In the genomic region with DNA sequence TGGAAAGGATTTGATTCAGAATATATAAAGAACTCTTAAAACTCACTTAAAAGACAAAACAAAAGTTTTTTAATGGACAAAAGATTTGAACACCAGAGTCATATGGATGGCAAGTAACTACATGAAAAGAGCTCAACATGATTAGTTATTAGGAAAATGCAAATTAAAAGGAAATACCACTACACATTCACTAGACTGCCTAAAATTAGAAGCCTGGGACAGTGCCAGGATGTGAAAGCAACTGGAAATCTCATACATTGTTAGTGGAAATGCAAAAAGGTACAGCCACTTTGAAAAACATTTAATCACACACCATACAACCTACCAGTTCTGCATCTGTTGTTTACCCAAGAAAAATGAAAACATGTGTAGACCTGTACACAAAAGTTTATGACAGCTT, we compare ENCODE assay signal across 16 cellular contexts.
"Had no signal": no experiment of that assay in that cellular context is flagged by ENCODE, and none has a peak within 500 bp of the region (broad histone marks: within the 10 kb centered on the region; RNA-seq: fewer than 3 reads in every experiment).

No MANE protein-coding gene starts in this region.

- H3K9me3 Mint-ChIP-seq: activated naive CD4-positive, alpha-beta T cell treated with anti-CD3 and anti-CD28 coated beads, Interleukin-2, amount 10 ng/mL, durations not matched to agents 7 days and 5 days had no signal

- H3K4me1 ChIP-seq: breast epithelium, colonic mucosa, tibial nerve had no signal

- H3K4me2 ChIP-seq: hepatocyte had no signal

- H2AFZ ChIP-seq: hepatocyte had no signal

- ATAC-seq: psoas muscle; stimulated activated naive B cell treated with anti-CD40 and anti-IgM and Interleukin-4, amounts not matched to agents 10 μg/mL and 1 μg/mL and 100 μg/mL, for 72 hours had no signal

- H3K27me3 Mint-ChIP-seq: activated CD4-positive, alpha-beta memory T cell treated with anti-CD3 and anti-CD28 coated beads, Interleukin-2, amount 10 ng/mL, durations not matched to agents 7 days and 5 days; activated naive CD4-positive, alpha-beta T cell treated with anti-CD3 and anti-CD28 coated beads, Interleukin-2, amount 10 ng/mL, durations not matched to agents 7 days and 5 days; stimulated activated naive B cell treated with anti-CD40 and anti-IgM and Interleukin-4, amounts not matched to agents 10 μg/mL and 1 μg/mL and 100 μg/mL, for 72 hours had no signal

- H3K27ac Mint-ChIP-seq: activated CD4-positive, alpha-beta memory T cell treated with anti-CD3 and anti-CD28 coated beads, Interleukin-2, amount 10 ng/mL, durations not matched to agents 7 days and 5 days; activated naive CD4-positive, alpha-beta T cell treated with anti-CD3 and anti-CD28 coated beads, Interleukin-2, amount 10 ng/mL, durations not matched to agents 7 days and 5 days; activated T-helper 1 cell treated with anti-CD3 and anti-CD28 coated beads, Interleukin-12 subunit alpha, Interleukin-12 subunit beta, Interleukin-2, Interleukin-4 antibody, amounts not matched to agents 30 ng/mL and 10 ng/mL and 1 ng/mL, durations not matched to agents 14 hours and 24 hours and 36 hours; nephron progenitor cell; stimulated activated naive B cell treated with anti-CD40 and anti-IgM and Interleukin-4, amounts not matched to agents 10 μg/mL and 1 μg/mL and 100 μg/mL, for 72 hours; T-helper 2 cell treated with Interferon-gamma antibody and Interleukin-4, amounts not matched to agents 5 μg/mL and 100 μg/mL, for 36 hours had no signal

- H3K36me3 ChIP-seq: breast epithelium, colonic mucosa, sigmoid colon, tibial nerve had no signal

- DNase-seq: activated CD4-positive, alpha-beta memory T cell treated with anti-CD3 and anti-CD28 coated beads, Interleukin-2, amount 10 ng/mL, durations not matched to agents 7 days and 5 days; activated naive CD4-positive, alpha-beta T cell treated with anti-CD3 and anti-CD28 coated beads, Interleukin-2, amount 10 ng/mL, durations not matched to agents 7 days and 5 days; amniotic stem cell; colonic mucosa; effector CD8-positive, alpha-beta T cell; kidney; nephron progenitor cell; psoas muscle; sigmoid colon; stimulated activated CD4-positive, alpha-beta T cell treated with anti-CD3 and anti-CD28 coated beads, Interleukin-2, amount 100 ng/mL, for 24 hours; stimulated activated naive B cell treated with anti-CD40 and anti-IgM and Interleukin-4, amounts not matched to agents 10 μg/mL and 1 μg/mL and 100 μg/mL, for 72 hours had no signal

- H3K4me3 ChIP-seq: breast epithelium, colonic mucosa, hepatocyte, psoas muscle, sigmoid colon, tibial nerve had no signal

- H3K4me3 Mint-ChIP-seq: activated CD4-positive, alpha-beta memory T cell treated with anti-CD3 and anti-CD28 coated beads, Interleukin-2, amount 10 ng/mL, durations not matched to agents 7 days and 5 days; activated naive CD4-positive, alpha-beta T cell treated with anti-CD3 and anti-CD28 coated beads, Interleukin-2, amount 10 ng/mL, durations not matched to agents 7 days and 5 days; activated T-helper 1 cell treated with anti-CD3 and anti-CD28 coated beads, Interleukin-12 subunit alpha, Interleukin-12 subunit beta, Interleukin-2, Interleukin-4 antibody, amounts not matched to agents 30 ng/mL and 10 ng/mL and 1 ng/mL, durations not matched to agents 14 hours and 24 hours and 36 hours; nephron progenitor cell; stimulated activated naive B cell treated with anti-CD40 and anti-IgM and Interleukin-4, amounts not matched to agents 10 μg/mL and 1 μg/mL and 100 μg/mL, for 72 hours; T-helper 2 cell treated with Interferon-gamma antibody and Interleukin-4, amounts not matched to agents 5 μg/mL and 100 μg/mL, for 36 hours had no signal

- H3K9me3 ChIP-seq: breast epithelium, colonic mucosa, psoas muscle, sigmoid colon, tibial nerve had no signal

- H3K27me3 ChIP-seq: breast epithelium, colonic mucosa, hepatocyte, sigmoid colon, tibial nerve had no signal

- H3K4me1 Mint-ChIP-seq: activated CD4-positive, alpha-beta memory T cell treated with anti-CD3 and anti-CD28 coated beads, Interleukin-2, amount 10 ng/mL, durations not matched to agents 7 days and 5 days had no signal

- H3K27ac ChIP-seq: breast epithelium, colonic mucosa, hepatocyte, psoas muscle, sigmoid colon, tibial nerve had no signal
